In the genomic region with DNA sequence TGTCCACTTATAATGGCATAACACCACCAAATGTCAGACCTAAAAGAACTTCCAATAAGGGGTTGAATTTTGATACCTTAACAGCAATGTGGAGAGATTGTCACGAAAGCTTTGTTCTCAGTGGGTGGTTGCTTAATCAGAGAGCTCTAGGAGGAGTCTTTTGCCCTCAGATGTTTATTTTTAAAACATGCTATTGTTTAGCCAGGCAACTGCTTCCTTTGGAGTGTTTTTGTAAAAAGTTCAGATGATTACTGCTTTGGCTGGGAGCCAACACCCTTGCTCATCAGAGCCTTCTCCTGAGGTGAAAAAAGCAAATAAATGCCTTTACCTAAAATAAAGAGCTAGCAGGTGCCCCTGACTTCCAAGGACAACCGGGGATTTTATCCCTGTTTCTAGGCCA, we compare ENCODE assay signal across 12 cellular contexts.
DNase-seq lines count a peak whose midpoint lies in the region; TF ChIP-seq lines count a peak whose summit lies in the region.
"Had no signal": no experiment of that assay in that cellular context is flagged by ENCODE, and none has a peak within 500 bp of the region (broad histone marks: within the 10 kb centered on the region; RNA-seq: fewer than 3 reads in every experiment).

No MANE protein-coding gene starts in this region.

- no peak overlapping the region for H3K4me3 ChIP-seq in brain microvascular endothelial cell (ENCODE audit: low read depth, low read length)
- H3K4me3 ChIP-seq: A549, stomach had no signal

- no peaks in the 10 kb centered on the region for H3K36me3 ChIP-seq in brain microvascular endothelial cell (replicated peaks)
- H3K36me3 ChIP-seq: stomach had no signal

- H3K27ac ChIP-seq in brain microvascular endothelial cell = no peak overlapping the region
- H3K27ac ChIP-seq: A549 had no signal

- DNase-seq in NCI-H510A treated with DMSO at 0.1 percent for 48 hours (lab: John Stamatoyannopoulos, UW) = peak; percentile 14
- DNase-seq in NCI-H510A (lab: John Stamatoyannopoulos, UW) = no peak
- peak; percentile 6 for DNase-seq in NCI-H2171 (lab: John Stamatoyannopoulos, UW)
- DNase-seq in brain microvascular endothelial cell = peak; percentile 62
- peak; percentile 31 for DNase-seq in non-pigmented ciliary epithelial cell (ENCODE audit: low read depth)
- DNase-seq in stimulated activated CD4-positive, alpha-beta T cell treated with anti-CD3 and anti-CD28 coated beads, Interleukin-2, amount 100 ng/mL, for 24 hours = no peak
- no peak for DNase-seq in stimulated activated CD4-positive, alpha-beta T cell treated with anti-CD3 and anti-CD28 coated beads, Interleukin-4, amount 100 ng/mL, for 1 hour
- DNase-seq in T-helper 9 cell = no peak
- DNase-seq: activated effector memory CD4-positive, alpha-beta T cell treated with Interleukin-2 at 50 U/mL for 16 hours; GF-D8; stomach had no signal

- in situ Hi-C loops in brain microvascular endothelial cell (cut with HindIII; ENCODE audit: low pct_ligation_motif_present, low sequenced_read_pairs) = no loop called here

- no peaks in the 10 kb centered on the region for H3K27me3 ChIP-seq in brain microvascular endothelial cell (replicated peaks)
- H3K27me3 ChIP-seq: stomach had no signal

- TF ChIP-seq CTCF in brain microvascular endothelial cell (IDR thresholded peaks at IDR 0.05; ENCODE audit: low read depth, low read length, missing control alignments) = no peak

Comparison
In these comparisons a context has a peak if more than half of its experiments do, and no peak if none do; other contexts are left out.
1. DNase-seq: peak in NCI-H510A treated with DMSO at 0.1 percent for 48 hours (single experiment), NCI-H2171 (single experiment), brain microvascular endothelial cell (single experiment) and non-pigmented ciliary epithelial cell (single experiment); none in NCI-H510A (single experiment), stimulated activated CD4-positive, alpha-beta T cell treated with anti-CD3 and anti-CD28 coated beads, Interleukin-2, amount 100 ng/mL, for 24 hours (0 of 2), stimulated activated CD4-positive, alpha-beta T cell treated with anti-CD3 and anti-CD28 coated beads, Interleukin-4, amount 100 ng/mL, for 1 hour (single experiment) and T-helper 9 cell (single experiment).